1 cellular context compared by ENCODE assay signal in genomic region chr11:35906681-35907080, GRCh38.
A peak's percentile ranks its signal among the peaks of the same experiment; 100 is the strongest.
TF ChIP-seq lines count a peak whose summit lies in the region.

No MANE protein-coding gene starts in this region.

TF ChIP-seq in K562, 482 proteins besides CTCF, POLR2A, EP300 and RAD21:
- TF ChIP-seq RBM25 (IDR thresholded peaks at IDR 0.05; ENCODE audit: low read depth, low read length, severe bottlenecking): peak; percentile 80
- no peak for TF ChIP-seq CEBPB (tag; IDR thresholded peaks at IDR 0.05)
